14 cellular contexts compared by ENCODE assay signal in genomic region chr10:22902147-22902546, GRCh38. TPM values are rescaled to one million over a fixed set of nuclear protein-coding genes. Genes with fewer than 3 reads are reported as not detected.
"Had no signal": no experiment of that assay in that cellular context is flagged by ENCODE, and none has a peak within 500 bp of the region (broad histone marks: within the 10 kb centered on the region; RNA-seq: fewer than 3 reads in every experiment).

No MANE protein-coding gene starts in this region.

RNA-seq across cellular contexts. Expression of gene ARMC3, which starts 25.7 kb away (rescaled TPM):
- total RNA-seq: hepatocyte; left cardiac atrium; left colon; left lobe of liver; left ventricle myocardium superior; lower leg skin; lung microvascular endothelial cell; mammary epithelial cell; mesenteric fat pad; mucosa of descending colon; myocyte; naive thymus-derived CD4-positive, alpha-beta T cell had no signal
- polyA plus RNA-seq: hepatocyte; keratinocyte; liver; naive thymus-derived CD4-positive, alpha-beta T cell had no signal
